In genomic region chr3:133659806-133660205, GRCh38 we compare ENCODE assay signal across 1 cellular context.
TF ChIP-seq lines count a peak whose summit lies in the region.

No MANE protein-coding gene starts in this region.

TF ChIP-seq in GM23338, 12 proteins besides CTCF, POLR2A, EP300 and RAD21 (continued from another document):
- no peak for TF ChIP-seq REST (IDR thresholded peaks at IDR 0.05; ENCODE audit: unreplicated experiment)
- no peak for TF ChIP-seq CREB1 (CRISPR knock-in tag; IDR thresholded peaks at IDR 0.05; ENCODE audit: low read depth)
- no peak for TF ChIP-seq NANOG (IDR thresholded peaks at IDR 0.05; ENCODE audit: borderline replicate concordance)
- TF ChIP-seq ZNF462 (CRISPR knock-in tag; IDR thresholded peaks at IDR 0.05) = no peak
- no peak for TF ChIP-seq EZH2phosphoT487 (IDR thresholded peaks at IDR 0.05; ENCODE audit: unreplicated experiment)
- TF ChIP-seq ZNF114 (CRISPR knock-in tag; IDR thresholded peaks at IDR 0.05) = no peak
